14 cellular contexts compared by ENCODE assay signal in the genomic region with DNA sequence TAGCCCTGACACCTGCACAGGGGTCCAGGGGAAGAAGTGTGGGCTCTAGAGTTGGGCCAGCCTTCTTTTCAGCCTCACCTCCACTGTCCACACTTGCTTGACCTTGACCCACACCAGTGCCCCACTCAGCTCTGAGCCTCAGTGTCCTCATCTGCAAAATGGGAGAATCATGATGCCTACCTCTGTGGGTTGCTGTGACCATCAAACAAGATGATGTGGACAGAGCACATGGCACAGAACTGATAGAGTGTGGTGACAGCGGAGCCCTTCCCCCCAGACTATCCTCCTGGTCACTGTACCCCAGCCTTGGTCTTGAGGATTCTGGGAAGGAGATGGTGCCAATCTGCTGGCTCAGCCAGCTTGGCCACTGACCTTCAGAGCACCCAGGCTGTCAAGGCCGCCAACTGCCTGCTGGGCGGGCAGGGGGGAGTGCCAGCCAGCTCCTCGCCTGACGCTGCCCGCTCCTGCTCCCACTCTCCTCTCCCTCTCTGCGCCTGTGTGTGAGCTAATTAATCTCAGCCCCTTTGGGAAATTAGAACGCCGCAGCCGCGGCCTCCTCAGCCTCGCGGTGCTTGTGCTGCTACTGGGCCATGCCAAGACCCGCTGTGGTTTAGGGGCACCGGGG. TPM values are rescaled to one million over a fixed set of nuclear protein-coding genes. Genes with fewer than 3 reads are reported as not detected.
DNase-seq lines count a peak whose midpoint lies in the region; ATAC-seq and TF ChIP-seq lines count a peak whose summit lies in the region.
"Had no signal": no experiment of that assay in that cellular context is flagged by ENCODE, and none has a peak within 500 bp of the region (broad histone marks: within the 10 kb centered on the region; RNA-seq: fewer than 3 reads in every experiment).

No MANE protein-coding gene starts in this region.

- H3K4me1 ChIP-seq in BE2C = peaks cover 67% of the 10 kb centered on the region

- H3K4me3 ChIP-seq in BE2C (ENCODE audit: low read depth, low read length) = no peak overlapping the region
- H3K4me3 ChIP-seq: HAP-1, mucosa of descending colon, SJSA1 had no signal

- POLR2A ChIA-PET in activated CD4-positive, alpha-beta memory T cell treated with anti-CD3 and anti-CD28 coated beads, Interleukin-2, amount 10 ng/mL, durations not matched to agents 7 days and 5 days (lab: Charles Lee) = no interaction called here

- H3K9me3 ChIP-seq in BE2C = no peaks in the 10 kb centered on the region
- H3K9me3 ChIP-seq: HAP-1, mucosa of descending colon, SJSA1 had no signal

- H3K27me3 ChIP-seq in BE2C = no peaks in the 10 kb centered on the region
- H3K27me3 ChIP-seq: SJSA1 had no signal

- CTCF ChIA-PET in activated CD4-positive, alpha-beta memory T cell treated with anti-CD3 and anti-CD28 coated beads, Interleukin-2, amount 10 ng/mL, durations not matched to agents 7 days and 5 days (lab: Charles Lee) = interaction anchor here (0.6 kb wide), 1 partner anchor 142 kb away, joined by 5 read pairs; no protein-coding TSS in a partner anchor

- H3K4me3 Mint-ChIP-seq in activated CD4-positive, alpha-beta memory T cell treated with anti-CD3 and anti-CD28 coated beads, Interleukin-2, amount 10 ng/mL, durations not matched to agents 7 days and 5 days = no peak overlapping the region

- ATAC-seq in HG03354 (IDR thresholded peaks at IDR 0.05; ENCODE audit: poor library complexity, severe bottlenecking, unreplicated experiment) = no peak
- no peak for ATAC-seq in stimulated activated naive CD8-positive, alpha-beta T cell treated with anti-CD3 and anti-CD28 coated beads, Interleukin-15, Interleukin-2, amounts not matched to agents 100 U/mL and 50 U/mL, for 24 hours
- ATAC-seq: mucosa of descending colon had no signal

- H3K36me3 Mint-ChIP-seq in activated CD4-positive, alpha-beta memory T cell treated with anti-CD3 and anti-CD28 coated beads, Interleukin-2, amount 10 ng/mL, durations not matched to agents 7 days and 5 days (ENCODE audit: low read depth) = no peaks in the 10 kb centered on the region

- H3K27ac Mint-ChIP-seq in activated CD4-positive, alpha-beta memory T cell treated with anti-CD3 and anti-CD28 coated beads, Interleukin-2, amount 10 ng/mL, durations not matched to agents 7 days and 5 days = no peak overlapping the region

- peaks cover 7% of the 10 kb centered on the region; the same call in 1 of the 2 replicates for H3K36me3 ChIP-seq in BE2C
- H3K36me3 ChIP-seq: HAP-1 had no signal

- no peak for TF ChIP-seq CTCF in BE2C (IDR thresholded peaks at IDR 0.05; ENCODE audit: low read depth, low read length)

- peaks cover 3% of the 10 kb centered on the region for H3K27me3 Mint-ChIP-seq in activated CD4-positive, alpha-beta memory T cell treated with anti-CD3 and anti-CD28 coated beads, Interleukin-2, amount 10 ng/mL, durations not matched to agents 7 days and 5 days

- no peaks in the 10 kb centered on the region for H3K9me3 Mint-ChIP-seq in activated CD4-positive, alpha-beta memory T cell treated with anti-CD3 and anti-CD28 coated beads, Interleukin-2, amount 10 ng/mL, durations not matched to agents 7 days and 5 days

- H3K4me1 Mint-ChIP-seq in activated CD4-positive, alpha-beta memory T cell treated with anti-CD3 and anti-CD28 coated beads, Interleukin-2, amount 10 ng/mL, durations not matched to agents 7 days and 5 days = peaks cover 29% of the 10 kb centered on the region

- DNase-seq in BE2C = peak; percentile 58
- DNase-seq in amygdala (lab: John Stamatoyannopoulos, UW) = peak in 36 of 56 donors; percentile 26 to 83 (median 50)
- peak in 28 of 51 donors; percentile 24 to 73 (median 50) for DNase-seq in hypothalamus (lab: John Stamatoyannopoulos, UW)
- DNase-seq in putamen (ENCODE audit: low spot score) = peak; percentile 72
- no peak for DNase-seq in activated naive CD4-positive, alpha-beta T cell treated with Interleukin-2 at 50 U/mL for 16 hours
- no peak for DNase-seq in stimulated activated naive CD8-positive, alpha-beta T cell treated with anti-CD3 and anti-CD28 coated beads, Interleukin-15, Interleukin-2, amounts not matched to agents 100 U/mL and 50 U/mL, for 24 hours
- no peak for DNase-seq in activated CD4-positive, alpha-beta memory T cell treated with anti-CD3 and anti-CD28 coated beads, Interleukin-2, amount 10 ng/mL, durations not matched to agents 7 days and 5 days
- DNase-seq: activated CD4-positive, alpha-beta T cell treated with anti-CD3 and anti-CD28 coated beads for 1 hour; activated gamma-delta T cell; mucosa of descending colon; NCI-H2227 treated with DMSO at 0.1 percent for 48 hours had no signal

RNA-seq across cellular contexts. Expression of a gene that starts 16.7 kb away (rescaled TPM):
- 263 TPM for polyA plus RNA-seq in BE2C (2012; ENCODE audit: insufficient read depth, insufficient read length, low read depth)
- total RNA-seq in activated CD4-positive, alpha-beta memory T cell treated with anti-CD3 and anti-CD28 coated beads, Interleukin-2, amount 10 ng/mL, durations not matched to agents 7 days and 5 days = 1 to 10 TPM; 1.4 to 1.7 TPM

Comparison
In these comparisons a context has a peak if more than half of its experiments do, and no peak if none do; other contexts are left out.
1. DNase-seq: peak in BE2C (single experiment), amygdala (36 of 56), hypothalamus (28 of 51) and putamen (single experiment); none in activated naive CD4-positive, alpha-beta T cell treated with Interleukin-2 at 50 U/mL for 16 hours (single experiment), stimulated activated naive CD8-positive, alpha-beta T cell treated with anti-CD3 and anti-CD28 coated beads, Interleukin-15, Interleukin-2, amounts not matched to agents 100 U/mL and 50 U/mL, for 24 hours (single experiment) and activated CD4-positive, alpha-beta memory T cell treated with anti-CD3 and anti-CD28 coated beads, Interleukin-2, amount 10 ng/mL, durations not matched to agents 7 days and 5 days (single experiment).